Comparison of ENCODE assay signal across 2 cellular contexts in the genomic region with DNA sequence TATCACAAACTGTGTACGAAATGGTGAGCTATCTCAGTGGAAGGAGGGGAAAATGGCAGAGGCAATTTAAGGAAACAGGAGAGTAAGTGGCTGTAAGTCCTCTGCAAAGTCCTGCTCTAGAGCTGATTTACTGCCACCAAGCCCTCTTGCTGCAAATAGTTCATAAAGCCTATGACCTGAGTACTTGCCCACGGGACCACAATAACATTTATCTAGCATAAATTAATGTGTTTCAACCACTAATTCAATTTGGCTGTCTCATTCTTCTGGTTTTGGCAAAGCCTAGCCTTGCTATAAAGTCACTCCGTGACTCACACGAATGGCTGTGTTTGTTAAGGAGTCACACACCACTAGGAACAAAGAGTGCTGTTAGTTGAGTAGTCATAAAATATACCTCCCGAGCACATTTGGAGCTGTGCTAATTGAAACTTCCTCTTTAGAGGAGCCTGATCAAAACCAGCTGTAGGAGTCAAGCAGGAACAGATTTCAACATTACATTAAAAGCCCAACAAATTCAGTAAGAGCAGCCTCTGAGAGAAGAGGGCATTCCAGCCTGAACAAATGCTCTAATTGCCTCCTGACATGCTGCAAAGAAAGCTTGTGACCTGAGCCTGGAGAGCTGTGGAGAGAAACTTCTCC.
TF ChIP-seq lines count a peak whose summit lies in the region.

No MANE protein-coding gene starts in this region.

TF ChIP-seq in A549, 52 proteins besides CTCF, POLR2A, EP300 and RAD21 (continued from another document):
- TF ChIP-seq MAFK (IDR thresholded peaks at IDR 0.05; ENCODE audit: partially characterized antibody) (peak; percentile 15), JUN (IDR thresholded peaks at IDR 0.05) (peak in 1 of 2 experiments; percentile 47; a peak in 2 of 5 replicates), NFE2L2 (conservative IDR thresholded peaks at IDR 0.05; ENCODE audit: low read length) (no peak), REST (IDR thresholded peaks at IDR 0.05) (no peak), JUNB (IDR thresholded peaks at IDR 0.05) (peak; percentile 76), EHMT2 (IDR thresholded peaks at IDR 0.05; ENCODE audit: low read depth) (no peak), SMC3 (IDR thresholded peaks at IDR 0.05) (0 out of 3 replicates have a peak, but pooled peaks have one; percentile 11), NPAS2 (CRISPR knock-in tag; IDR thresholded peaks at IDR 0.05; ENCODE audit: borderline replicate concordance) (no peak), TP53 (CRISPR knock-in tag; IDR thresholded peaks at IDR 0.05) (no peak), GATA3 (IDR thresholded peaks at IDR 0.05; ENCODE audit: borderline replicate concordance) (peak; percentile 69; the same call in 1 of the 2 replicates), FOSL2 (IDR thresholded peaks at IDR 0.05) (peak; percentile 69), FOSL2 (CRISPR knock-in tag; IDR thresholded peaks at IDR 0.05) (peak; percentile 83), ZC3H11A (IDR thresholded peaks at IDR 0.05) (no peak), EHF (CRISPR knock-in tag; IDR thresholded peaks at IDR 0.05) (no peak), CBX8 (IDR thresholded peaks at IDR 0.05) (no peak)
- TF ChIP-seq, protein P1, sequence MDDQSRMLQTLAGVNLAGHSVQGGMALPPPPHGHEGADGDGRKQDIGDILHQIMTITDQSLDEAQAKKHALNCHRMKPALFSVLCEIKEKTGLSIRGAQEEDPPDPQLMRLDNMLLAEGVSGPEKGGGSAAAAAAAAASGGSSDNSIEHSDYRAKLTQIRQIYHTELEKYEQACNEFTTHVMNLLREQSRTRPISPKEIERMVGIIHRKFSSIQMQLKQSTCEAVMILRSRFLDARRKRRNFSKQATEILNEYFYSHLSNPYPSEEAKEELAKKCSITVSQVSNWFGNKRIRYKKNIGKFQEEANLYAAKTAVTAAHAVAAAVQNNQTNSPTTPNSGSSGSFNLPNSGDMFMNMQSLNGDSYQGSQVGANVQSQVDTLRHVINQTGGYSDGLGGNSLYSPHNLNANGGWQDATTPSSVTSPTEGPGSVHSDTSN (IDR thresholded peaks at IDR 0.05): 0 out of 2 replicates have a peak, but pooled peaks have one; percentile 38
- TF ChIP-seq, protein P2, sequence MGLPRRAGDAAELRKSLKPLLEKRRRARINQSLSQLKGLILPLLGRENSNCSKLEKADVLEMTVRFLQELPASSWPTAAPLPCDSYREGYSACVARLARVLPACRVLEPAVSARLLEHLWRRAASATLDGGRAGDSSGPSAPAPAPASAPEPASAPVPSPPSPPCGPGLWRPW (IDR thresholded peaks at IDR 0.05): no peak
- TF ChIP-seq, protein P3, sequence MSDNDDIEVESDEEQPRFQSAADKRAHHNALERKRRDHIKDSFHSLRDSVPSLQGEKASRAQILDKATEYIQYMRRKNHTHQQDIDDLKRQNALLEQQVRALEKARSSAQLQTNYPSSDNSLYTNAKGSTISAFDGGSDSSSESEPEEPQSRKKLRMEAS (IDR thresholded peaks at IDR 0.05): no peak; the same call in none of the 2 replicates
TF ChIP-seq in A549: peak in this region for 8.

TF ChIP-seq in H1, 55 proteins besides CTCF, POLR2A, EP300 and RAD21 (continued from another document):
- TF ChIP-seq MAFK (IDR thresholded peaks at IDR 0.05; ENCODE audit: low read depth, low read length) (no peak), SIN3A (conservative IDR thresholded peaks at IDR 0.05 in 1 of 2, IDR thresholded peaks at IDR 0.05 in 1 of 2; ENCODE audit: low read depth in 1 of 2, low read length in 2 of 2) (no peak), CTBP2 (IDR thresholded peaks at IDR 0.05; ENCODE audit: borderline replicate concordance, insufficient read depth, insufficient read length, low read length) (no peak), E2F6 (IDR thresholded peaks at IDR 0.05) (no peak), PHF8 (conservative IDR thresholded peaks at IDR 0.05; ENCODE audit: low read depth, low read length) (no peak), HDAC6 (IDR thresholded peaks at IDR 0.05; ENCODE audit: low read depth, low read length) (no peak), SIX5 (IDR thresholded peaks at IDR 0.05; ENCODE audit: low read depth, low read length) (no peak), SRF (IDR thresholded peaks at IDR 0.05; ENCODE audit: low read depth, low read length) (no peak), POLR2AphosphoS5 (IDR thresholded peaks at IDR 0.05; ENCODE audit: low read depth, low read length) (no peak), TBP (IDR thresholded peaks at IDR 0.05; ENCODE audit: low read depth, low read length) (no peak), CBX8 (IDR thresholded peaks at IDR 0.05; ENCODE audit: borderline replicate concordance, low read depth, low read length) (no peak), SUZ12 (IDR thresholded peaks at IDR 0.05; ENCODE audit: low read length) (no peak), KDM1A (IDR thresholded peaks at IDR 0.05; ENCODE audit: borderline replicate concordance, low read length) (no peak), NANOG (IDR thresholded peaks at IDR 0.05; ENCODE audit: insufficient read depth, low read depth, low read length, poor library complexity, severe bottlenecking) (no peak), YY1 (IDR thresholded peaks at IDR 0.05; ENCODE audit: low read depth, low read length) (no peak), JUND (IDR thresholded peaks at IDR 0.05; ENCODE audit: low read length) (no peak)
- TF ChIP-seq, protein P4, sequence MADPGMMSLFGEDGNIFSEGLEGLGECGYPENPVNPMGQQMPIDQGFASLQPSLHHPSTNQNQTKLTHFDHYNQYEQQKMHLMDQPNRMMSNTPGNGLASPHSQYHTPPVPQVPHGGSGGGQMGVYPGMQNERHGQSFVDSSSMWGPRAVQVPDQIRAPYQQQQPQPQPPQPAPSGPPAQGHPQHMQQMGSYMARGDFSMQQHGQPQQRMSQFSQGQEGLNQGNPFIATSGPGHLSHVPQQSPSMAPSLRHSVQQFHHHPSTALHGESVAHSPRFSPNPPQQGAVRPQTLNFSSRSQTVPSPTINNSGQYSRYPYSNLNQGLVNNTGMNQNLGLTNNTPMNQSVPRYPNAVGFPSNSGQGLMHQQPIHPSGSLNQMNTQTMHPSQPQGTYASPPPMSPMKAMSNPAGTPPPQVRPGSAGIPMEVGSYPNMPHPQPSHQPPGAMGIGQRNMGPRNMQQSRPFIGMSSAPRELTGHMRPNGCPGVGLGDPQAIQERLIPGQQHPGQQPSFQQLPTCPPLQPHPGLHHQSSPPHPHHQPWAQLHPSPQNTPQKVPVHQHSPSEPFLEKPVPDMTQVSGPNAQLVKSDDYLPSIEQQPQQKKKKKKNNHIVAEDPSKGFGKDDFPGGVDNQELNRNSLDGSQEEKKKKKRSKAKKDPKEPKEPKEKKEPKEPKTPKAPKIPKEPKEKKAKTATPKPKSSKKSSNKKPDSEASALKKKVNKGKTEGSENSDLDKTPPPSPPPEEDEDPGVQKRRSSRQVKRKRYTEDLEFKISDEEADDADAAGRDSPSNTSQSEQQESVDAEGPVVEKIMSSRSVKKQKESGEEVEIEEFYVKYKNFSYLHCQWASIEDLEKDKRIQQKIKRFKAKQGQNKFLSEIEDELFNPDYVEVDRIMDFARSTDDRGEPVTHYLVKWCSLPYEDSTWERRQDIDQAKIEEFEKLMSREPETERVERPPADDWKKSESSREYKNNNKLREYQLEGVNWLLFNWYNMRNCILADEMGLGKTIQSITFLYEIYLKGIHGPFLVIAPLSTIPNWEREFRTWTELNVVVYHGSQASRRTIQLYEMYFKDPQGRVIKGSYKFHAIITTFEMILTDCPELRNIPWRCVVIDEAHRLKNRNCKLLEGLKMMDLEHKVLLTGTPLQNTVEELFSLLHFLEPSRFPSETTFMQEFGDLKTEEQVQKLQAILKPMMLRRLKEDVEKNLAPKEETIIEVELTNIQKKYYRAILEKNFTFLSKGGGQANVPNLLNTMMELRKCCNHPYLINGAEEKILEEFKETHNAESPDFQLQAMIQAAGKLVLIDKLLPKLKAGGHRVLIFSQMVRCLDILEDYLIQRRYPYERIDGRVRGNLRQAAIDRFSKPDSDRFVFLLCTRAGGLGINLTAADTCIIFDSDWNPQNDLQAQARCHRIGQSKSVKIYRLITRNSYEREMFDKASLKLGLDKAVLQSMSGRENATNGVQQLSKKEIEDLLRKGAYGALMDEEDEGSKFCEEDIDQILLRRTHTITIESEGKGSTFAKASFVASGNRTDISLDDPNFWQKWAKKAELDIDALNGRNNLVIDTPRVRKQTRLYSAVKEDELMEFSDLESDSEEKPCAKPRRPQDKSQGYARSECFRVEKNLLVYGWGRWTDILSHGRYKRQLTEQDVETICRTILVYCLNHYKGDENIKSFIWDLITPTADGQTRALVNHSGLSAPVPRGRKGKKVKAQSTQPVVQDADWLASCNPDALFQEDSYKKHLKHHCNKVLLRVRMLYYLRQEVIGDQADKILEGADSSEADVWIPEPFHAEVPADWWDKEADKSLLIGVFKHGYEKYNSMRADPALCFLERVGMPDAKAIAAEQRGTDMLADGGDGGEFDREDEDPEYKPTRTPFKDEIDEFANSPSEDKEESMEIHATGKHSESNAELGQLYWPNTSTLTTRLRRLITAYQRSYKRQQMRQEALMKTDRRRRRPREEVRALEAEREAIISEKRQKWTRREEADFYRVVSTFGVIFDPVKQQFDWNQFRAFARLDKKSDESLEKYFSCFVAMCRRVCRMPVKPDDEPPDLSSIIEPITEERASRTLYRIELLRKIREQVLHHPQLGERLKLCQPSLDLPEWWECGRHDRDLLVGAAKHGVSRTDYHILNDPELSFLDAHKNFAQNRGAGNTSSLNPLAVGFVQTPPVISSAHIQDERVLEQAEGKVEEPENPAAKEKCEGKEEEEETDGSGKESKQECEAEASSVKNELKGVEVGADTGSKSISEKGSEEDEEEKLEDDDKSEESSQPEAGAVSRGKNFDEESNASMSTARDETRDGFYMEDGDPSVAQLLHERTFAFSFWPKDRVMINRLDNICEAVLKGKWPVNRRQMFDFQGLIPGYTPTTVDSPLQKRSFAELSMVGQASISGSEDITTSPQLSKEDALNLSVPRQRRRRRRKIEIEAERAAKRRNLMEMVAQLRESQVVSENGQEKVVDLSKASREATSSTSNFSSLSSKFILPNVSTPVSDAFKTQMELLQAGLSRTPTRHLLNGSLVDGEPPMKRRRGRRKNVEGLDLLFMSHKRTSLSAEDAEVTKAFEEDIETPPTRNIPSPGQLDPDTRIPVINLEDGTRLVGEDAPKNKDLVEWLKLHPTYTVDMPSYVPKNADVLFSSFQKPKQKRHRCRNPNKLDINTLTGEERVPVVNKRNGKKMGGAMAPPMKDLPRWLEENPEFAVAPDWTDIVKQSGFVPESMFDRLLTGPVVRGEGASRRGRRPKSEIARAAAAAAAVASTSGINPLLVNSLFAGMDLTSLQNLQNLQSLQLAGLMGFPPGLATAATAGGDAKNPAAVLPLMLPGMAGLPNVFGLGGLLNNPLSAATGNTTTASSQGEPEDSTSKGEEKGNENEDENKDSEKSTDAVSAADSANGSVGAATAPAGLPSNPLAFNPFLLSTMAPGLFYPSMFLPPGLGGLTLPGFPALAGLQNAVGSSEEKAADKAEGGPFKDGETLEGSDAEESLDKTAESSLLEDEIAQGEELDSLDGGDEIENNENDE (IDR thresholded peaks at IDR 0.05; ENCODE audit: insufficient replicate concordance, low read length): no peak
